1 cellular context compared by ENCODE assay signal in the genomic region with DNA sequence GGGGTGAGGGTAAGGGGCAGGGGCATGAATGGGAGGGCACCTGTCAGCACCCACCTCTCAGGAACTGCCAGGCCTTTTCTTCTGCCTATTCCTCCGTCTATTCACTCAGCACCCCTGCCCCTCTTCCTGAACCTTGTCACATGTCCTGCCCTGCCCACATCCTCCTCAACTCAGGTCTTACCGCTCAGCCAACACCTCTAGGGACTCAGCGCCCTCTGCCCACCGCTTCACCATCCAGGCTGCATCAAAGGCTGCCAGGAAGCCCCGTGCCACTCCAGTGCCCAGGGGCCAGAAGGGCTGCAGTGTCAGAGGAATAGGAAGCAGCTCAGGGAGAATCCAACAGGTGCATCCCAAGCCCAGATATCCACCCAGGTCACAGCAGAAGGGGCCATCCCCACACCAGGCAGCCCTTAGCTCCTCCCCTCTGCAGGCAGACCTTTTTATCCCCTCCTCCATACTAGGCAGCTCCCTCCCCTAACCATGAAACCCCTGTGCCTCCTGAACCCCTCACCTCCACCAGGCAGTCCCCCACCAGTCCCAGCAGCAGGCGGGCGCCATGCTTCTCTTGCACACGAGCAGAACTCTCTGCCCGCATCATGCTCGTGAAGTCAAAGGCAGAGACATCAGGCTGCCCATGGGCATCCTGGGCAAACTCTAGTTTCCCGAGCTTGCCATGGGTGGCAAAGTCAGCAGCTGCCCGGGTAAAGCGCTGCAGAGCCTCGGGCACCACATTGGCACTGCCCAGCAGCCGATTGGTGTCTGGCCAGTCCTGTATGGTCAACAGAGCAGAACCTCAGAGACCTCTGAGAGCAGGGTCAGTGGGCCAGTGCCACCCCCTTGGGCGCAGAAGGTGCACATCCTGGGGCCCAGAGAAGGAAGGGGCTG.
TF ChIP-seq lines count a peak whose summit lies in the region.

No MANE protein-coding gene starts in this region.

TF ChIP-seq in H1, 55 proteins besides CTCF, POLR2A, EP300 and RAD21:
- TF ChIP-seq SUZ12 (IDR thresholded peaks at IDR 0.05; ENCODE audit: low read length) (no peak), EZH2 (IDR thresholded peaks at IDR 0.05; ENCODE audit: low read depth, low read length, severe bottlenecking) (no peak), CREB1 (IDR thresholded peaks at IDR 0.05) (no peak), RBBP5 (IDR thresholded peaks at IDR 0.05; ENCODE audit: borderline replicate concordance, low read depth, low read length) (no peak), ZNF274 (IDR thresholded peaks at IDR 0.05; ENCODE audit: borderline replicate concordance, extremely low read depth, low read length) (no peak), NRF1 (IDR thresholded peaks at IDR 0.05; ENCODE audit: low read depth, low read length) (no peak), CBX8 (IDR thresholded peaks at IDR 0.05; ENCODE audit: borderline replicate concordance, low read depth, low read length) (no peak), TEAD4 (IDR thresholded peaks at IDR 0.05; ENCODE audit: low read depth, low read length) (no peak), ASH2L (IDR thresholded peaks at IDR 0.05; ENCODE audit: low read length) (no peak), CHD1 (IDR thresholded peaks at IDR 0.05; ENCODE audit: low read depth, low read length) (no peak), HDAC6 (IDR thresholded peaks at IDR 0.05; ENCODE audit: low read depth, low read length) (no peak), CHD7 (IDR thresholded peaks at IDR 0.05; ENCODE audit: insufficient replicate concordance, low read length) (no peak), SP1 (IDR thresholded peaks at IDR 0.05; ENCODE audit: low read depth, low read length) (no peak), CTBP2 (IDR thresholded peaks at IDR 0.05; ENCODE audit: borderline replicate concordance, insufficient read depth, insufficient read length, low read length) (no peak)
TF ChIP-seq in H1: peak in this region for 0.
